25 cellular contexts compared by ENCODE assay signal in genomic region chr6:11727356-11727755, GRCh38. TPM values are rescaled to one million over a fixed set of nuclear protein-coding genes. Genes with fewer than 3 reads are reported as not detected.
DNase-seq lines count a peak whose midpoint lies in the region; ATAC-seq and TF ChIP-seq lines count a peak whose summit lies in the region.
"Had no signal": no experiment of that assay in that cellular context is flagged by ENCODE, and none has a peak within 500 bp of the region (broad histone marks: within the 10 kb centered on the region; RNA-seq: fewer than 3 reads in every experiment).

No MANE protein-coding gene starts in this region.

- H3K4me1 Mint-ChIP-seq in activated T-cell treated with anti-CD3 and anti-CD28 coated beads, Interleukin-2, amount 50 U/mL, for 72 hours (ENCODE audit: low read depth) = peaks cover 98% of the 10 kb centered on the region
- H3K4me1 Mint-ChIP-seq in activated naive CD8-positive, alpha-beta T cell treated with anti-CD3 and anti-CD28 coated beads, Interleukin-2, amount 10 ng/mL, durations not matched to agents 7 days and 5 days = peaks cover 48% of the 10 kb centered on the region
- H3K4me1 Mint-ChIP-seq in osteocyte (ENCODE audit: unreplicated experiment) (peaks cover 25% of the 10 kb centered on the region), endodermal cell (peaks cover 17% of the 10 kb centered on the region)

- peak overlapping the region; percentile 83 to 87 for H3K4me3 Mint-ChIP-seq in activated T-cell treated with anti-CD3 and anti-CD28 coated beads, Interleukin-2, amount 50 U/mL, for 72 hours
- peak overlapping the region; percentile 76 for H3K4me3 Mint-ChIP-seq in activated naive CD8-positive, alpha-beta T cell treated with anti-CD3 and anti-CD28 coated beads, Interleukin-2, amount 10 ng/mL, durations not matched to agents 7 days and 5 days
- H3K4me3 Mint-ChIP-seq in osteocyte (ENCODE audit: unreplicated experiment) = no peak overlapping the region
- H3K4me3 Mint-ChIP-seq in endodermal cell = no peak overlapping the region
- H3K4me3 Mint-ChIP-seq: neural crest cell had no signal

- POLR2A ChIA-PET in activated naive CD8-positive, alpha-beta T cell treated with anti-CD3 and anti-CD28 coated beads, Interleukin-2, amount 10 ng/mL, durations not matched to agents 7 days and 5 days (lab: Charles Lee) = interaction anchor here (1.5 to 1.7 kb wide), 2 partner anchors 13 to 16 kb away, joined by 9 to 14 read pairs; no protein-coding TSS in a partner anchor

- intact Hi-C loops in adrenal gland (cut with DNase I) = no loop called here

- TF ChIP-seq POLR2A in adrenal gland (IDR thresholded peaks at IDR 0.05) = no peak

- H2AFZ ChIP-seq in MM.1S (ENCODE audit: low read length) = no peak overlapping the region

- H3K36me3 Mint-ChIP-seq in activated T-cell treated with anti-CD3 and anti-CD28 coated beads, Interleukin-2, amount 50 U/mL, for 72 hours (ENCODE audit: insufficient read depth in 2 of 2) = peaks cover 16 to 27% of the 10 kb centered on the region in 2 donors
- H3K36me3 Mint-ChIP-seq in activated naive CD8-positive, alpha-beta T cell treated with anti-CD3 and anti-CD28 coated beads, Interleukin-2, amount 10 ng/mL, durations not matched to agents 7 days and 5 days = peaks cover 13% of the 10 kb centered on the region
- H3K36me3 Mint-ChIP-seq in osteocyte (ENCODE audit: unreplicated experiment) (peaks cover 2% of the 10 kb centered on the region), endodermal cell (ENCODE audit: low read depth) (no peaks in the 10 kb centered on the region)

- H3K9ac ChIP-seq in MM.1S (ENCODE audit: low read length) (peak overlapping the region; percentile 65), endodermal cell (ENCODE audit: extremely low read depth, low read length, poor library complexity, severe bottlenecking) (no peak overlapping the region)

- H3K27me3 Mint-ChIP-seq in activated T-cell treated with anti-CD3 and anti-CD28 coated beads, Interleukin-2, amount 50 U/mL, for 72 hours (ENCODE audit: low read depth) = no peaks in the 10 kb centered on the region
- no peaks in the 10 kb centered on the region for H3K27me3 Mint-ChIP-seq in activated naive CD8-positive, alpha-beta T cell treated with anti-CD3 and anti-CD28 coated beads, Interleukin-2, amount 10 ng/mL, durations not matched to agents 7 days and 5 days
- no peaks in the 10 kb centered on the region for H3K27me3 Mint-ChIP-seq in osteocyte (ENCODE audit: unreplicated experiment)
- no peaks in the 10 kb centered on the region for H3K27me3 Mint-ChIP-seq in endodermal cell (ENCODE audit: insufficient read depth)

- H3K36me3 ChIP-seq in MM.1S (replicated peaks; ENCODE audit: insufficient read depth, low read length) = no peaks in the 10 kb centered on the region
- no peaks in the 10 kb centered on the region for H3K36me3 ChIP-seq in adrenal gland (replicated peaks in 1 of 2)
- no peaks in the 10 kb centered on the region for H3K36me3 ChIP-seq in endodermal cell (ENCODE audit: control insufficient read depth, insufficient read depth, low read length)
- H3K36me3 ChIP-seq: colonic mucosa, spleen had no signal

- peak overlapping the region; percentile 66 for H3K4me2 ChIP-seq in MM.1S (ENCODE audit: low read depth, low read length)

- no peak for ATAC-seq in activated T-cell treated with anti-CD3 and anti-CD28 coated beads, Interleukin-2, amount 50 U/mL, for 72 hours (replicated peaks in 1 of 2)
- ATAC-seq in activated naive CD8-positive, alpha-beta T cell treated with anti-CD3 and anti-CD28 coated beads, Interleukin-2, amount 10 ng/mL, durations not matched to agents 7 days and 5 days (ENCODE audit: low read depth) = no peak
- no peak for ATAC-seq in GM18502 (IDR thresholded peaks at IDR 0.05; ENCODE audit: poor library complexity, unreplicated experiment)
- ATAC-seq: effector memory CD8-positive, alpha-beta T cell; esophagus mucosa; HepG2; right cardiac atrium had no signal

- no peak for DNase-seq in activated T-cell treated with anti-CD3 and anti-CD28 coated beads, Interleukin-2, amount 50 U/mL, for 72 hours
- DNase-seq in activated T-cell treated with anti-CD3 and anti-CD28 coated beads for 4 hours (no peak), MM.1S (no peak), osteocyte (ENCODE audit: extremely low spot score, unreplicated experiment) (no peak), adrenal gland (no peak), endodermal cell (no peak)
- DNase-seq in activated naive CD8-positive, alpha-beta T cell treated with anti-CD3 and anti-CD28 coated beads, Interleukin-2, amount 10 ng/mL, durations not matched to agents 7 days and 5 days = no peak
- DNase-seq: ACHN; activated CD4-positive, alpha-beta T cell treated with anti-CD3 and anti-CD28 coated beads for 48 hours; activated CD8-positive, alpha-beta memory T cell treated with anti-CD3 and anti-CD28 coated beads, Interleukin-2, amount 50 U/mL, for 48 hours; colonic mucosa; effector memory CD8-positive, alpha-beta T cell; islet precursor cell; mucosa of descending colon; NCI-H1048; NCI-H187; NCI-H526; right cardiac atrium; spleen; stimulated activated CD4-positive, alpha-beta T cell treated with anti-CD3 and anti-CD28 coated beads, Interleukin-2, amount 100 ng/mL, for 48 hours had no signal

- H3K9me2 ChIP-seq in MM.1S (replicated peaks; ENCODE audit: insufficient read depth, low read length) = no peaks in the 10 kb centered on the region

- peak overlapping the region; percentile 44 for H3K4me3 ChIP-seq in MM.1S (ENCODE audit: low read length)
- H3K4me3 ChIP-seq in adrenal gland = no peak overlapping the region
- no peak overlapping the region for H3K4me3 ChIP-seq in endodermal cell (ENCODE audit: low read length)
- H3K4me3 ChIP-seq: colonic mucosa, mucosa of descending colon had no signal

- peaks cover 35% of the 10 kb centered on the region for H3K79me2 ChIP-seq in MM.1S (ENCODE audit: low read length)

- H3K27ac Mint-ChIP-seq in activated T-cell treated with anti-CD3 and anti-CD28 coated beads, Interleukin-2, amount 50 U/mL, for 72 hours = peak overlapping the region; percentile 88
- H3K27ac Mint-ChIP-seq in activated naive CD8-positive, alpha-beta T cell treated with anti-CD3 and anti-CD28 coated beads, Interleukin-2, amount 10 ng/mL, durations not matched to agents 7 days and 5 days = peak overlapping the region; percentile 78
- peak overlapping the region; percentile 19 for H3K27ac Mint-ChIP-seq in osteocyte (ENCODE audit: unreplicated experiment)
- H3K27ac Mint-ChIP-seq in endodermal cell = no peak overlapping the region
- H3K27ac Mint-ChIP-seq: effector memory CD8-positive, alpha-beta T cell had no signal

- H3K9me3 Mint-ChIP-seq in activated T-cell treated with anti-CD3 and anti-CD28 coated beads, Interleukin-2, amount 50 U/mL, for 72 hours = peaks cover 0 to 2% of the 10 kb centered on the region in 2 donors
- peaks cover 2% of the 10 kb centered on the region for H3K9me3 Mint-ChIP-seq in activated naive CD8-positive, alpha-beta T cell treated with anti-CD3 and anti-CD28 coated beads, Interleukin-2, amount 10 ng/mL, durations not matched to agents 7 days and 5 days
- no peaks in the 10 kb centered on the region for H3K9me3 Mint-ChIP-seq in osteocyte (ENCODE audit: unreplicated experiment)
- no peaks in the 10 kb centered on the region for H3K9me3 Mint-ChIP-seq in endodermal cell
- H3K9me3 Mint-ChIP-seq: effector memory CD8-positive, alpha-beta T cell had no signal

- no peaks in the 10 kb centered on the region for H4K20me1 ChIP-seq in MM.1S (ENCODE audit: insufficient read depth, low read length)

- H3F3A ChIP-seq in MM.1S (ENCODE audit: insufficient read depth, low read length) = peaks cover 46% of the 10 kb centered on the region

- 70 to 72% (median 71%) methylated on average over 1 of the region's 1 CpG for WGBS in adrenal gland, 4 donors
- WGBS in endodermal cell (ENCODE audit: insufficient coverage in 1 of 2, insufficient read length in 1 of 2), 2 experiments = 94 to 100% methylated on average over 1 of the region's 1 CpG

- TF ChIP-seq CTCF in MM.1S (IDR thresholded peaks at IDR 0.05; ENCODE audit: low read length) (no peak), osteocyte (IDR thresholded peaks at IDR 0.05) (no peak), adrenal gland (IDR thresholded peaks at IDR 0.05) (no peak), endodermal cell (conservative IDR thresholded peaks at IDR 0.05) (no peak)

- no peaks in the 10 kb centered on the region for H3K9me3 ChIP-seq in MM.1S (replicated peaks; ENCODE audit: insufficient read depth, low read length)
- H3K9me3 ChIP-seq in adrenal gland (replicated peaks in 1 of 3) = no peaks in the 10 kb centered on the region
- no peaks in the 10 kb centered on the region for H3K9me3 ChIP-seq in endodermal cell (ENCODE audit: control insufficient read depth, low read length)
- H3K9me3 ChIP-seq: colonic mucosa, mucosa of descending colon, spleen had no signal

- H3K27me3 ChIP-seq in MM.1S (replicated peaks; ENCODE audit: insufficient read depth, low read length) (no peaks in the 10 kb centered on the region), adrenal gland (no peaks in the 10 kb centered on the region), endodermal cell (ENCODE audit: control insufficient read depth, insufficient read depth, low read length, poor library complexity, severe bottlenecking) (no peaks in the 10 kb centered on the region)
- H3K27me3 ChIP-seq: colonic mucosa had no signal

- peak overlapping the region; percentile 99 for H3K27ac ChIP-seq in MM.1S (ENCODE audit: low read length)
- no peak overlapping the region for H3K27ac ChIP-seq in adrenal gland
- H3K27ac ChIP-seq in endodermal cell (ENCODE audit: low read depth, low read length) = no peak overlapping the region
- H3K27ac ChIP-seq: colonic mucosa, HL-60 had no signal

- H3K4me1 ChIP-seq in MM.1S (ENCODE audit: low read length) (peaks cover 53% of the 10 kb centered on the region), adrenal gland (replicated peaks in 1 of 2) (no peaks in the 10 kb centered on the region), endodermal cell (ENCODE audit: control insufficient read depth, insufficient read depth, low read length) (peaks cover 5% of the 10 kb centered on the region)
- H3K4me1 ChIP-seq: colonic mucosa had no signal

RNA-seq across cellular contexts. Expression of gene ADTRP, which starts 51.2 kb away (rescaled TPM):
- total RNA-seq in activated T-cell treated with anti-CD3 and anti-CD28 coated beads, Interleukin-2, amount 50 U/mL, for 72 hours = 10 to 100 TPM; 62.4 to 71.6 TPM
- 1 to 10 TPM; 1.9 to 2.3 TPM for total RNA-seq in activated naive CD8-positive, alpha-beta T cell treated with anti-CD3 and anti-CD28 coated beads, Interleukin-2, amount 10 ng/mL, durations not matched to agents 7 days and 5 days
- not detected in 2 replicates for total RNA-seq in osteocyte
- total RNA-seq in adrenal gland = 1 to 10 TPM in 1 of 8 donors, under 1 TPM in 2, not detected in 5; 0.27 to 1.1 (median 0.84) TPM
- under 1 TPM; 0.20 to 0.56 (median 0.35) TPM for polyA plus RNA-seq in adrenal gland
- under 1 TPM; 0.20 to 0.29 TPM for total RNA-seq in endodermal cell
- 0.43 TPM for polyA plus RNA-seq in endodermal cell (2013, experiment 1 of 2)
- 0.58 TPM for polyA plus RNA-seq in endodermal cell (2013, experiment 2 of 2)
- total RNA-seq: HepG2, neural crest cell had no signal
- polyA plus RNA-seq: HepG2 had no signal

Comparison
In these comparisons a context has a peak if more than half of its experiments do, and no peak if none do; other contexts are left out.
1. H3K4me3 Mint-ChIP-seq: peak in activated T-cell treated with anti-CD3 and anti-CD28 coated beads, Interleukin-2, amount 50 U/mL, for 72 hours (2 of 2) and activated naive CD8-positive, alpha-beta T cell treated with anti-CD3 and anti-CD28 coated beads, Interleukin-2, amount 10 ng/mL, durations not matched to agents 7 days and 5 days (single experiment); none in osteocyte (single experiment) and endodermal cell (single experiment).
2. RNA of gene ADTRP, which starts 51.2 kb away (total RNA-seq): 62.4 to 71.6 TPM in activated T-cell treated with anti-CD3 and anti-CD28 coated beads, Interleukin-2, amount 50 U/mL, for 72 hours; 1.9 to 2.3 TPM in activated naive CD8-positive, alpha-beta T cell treated with anti-CD3 and anti-CD28 coated beads, Interleukin-2, amount 10 ng/mL, durations not matched to agents 7 days and 5 days, 0.20 to 0.29 TPM in endodermal cell, 0.27 to 1.1 TPM in adrenal gland and not detected in osteocyte; every median in the first group is over 10 times any median in the second.